ENCODE assay signal across 13 cellular contexts in genomic region chr4:124937993-124938392, GRCh38.
"Had no signal": no experiment of that assay in that cellular context is flagged by ENCODE, and none has a peak within 500 bp of the region (broad histone marks: within the 10 kb centered on the region; RNA-seq: fewer than 3 reads in every experiment).

No MANE protein-coding gene starts in this region.

- H3K36me3 ChIP-seq: adrenal gland, tibial nerve had no signal

- DNase-seq: activated CD8-positive, alpha-beta T cell treated with anti-CD3 and anti-CD28 coated beads for 36 hours; activated effector memory CD4-positive, alpha-beta T cell treated with Interleukin-2 at 50 U/mL for 16 hours; activated T-cell treated with anti-CD3 and anti-CD28 coated beads, Interleukin-2, amount 50 U/mL, for 4 hours; adrenal gland; natural killer cell; posterior cingulate gyrus; retina; stimulated activated CD4-positive, alpha-beta T cell treated with anti-CD3 and anti-CD28 coated beads, Interleukin-2, amount 100 ng/mL, for 48 hours; stimulated activated naive B cell treated with anti-CD40 and anti-IgM and Interleukin-4, amounts not matched to agents 10 μg/mL and 1 μg/mL and 100 μg/mL, for 72 hours; T-helper 1 cell; T1000 had no signal

- H3K27ac ChIP-seq: adrenal gland, tibial nerve had no signal

- ATAC-seq: activated CD8-positive, alpha-beta T cell treated with anti-CD3 and anti-CD28 coated beads for 36 hours; activated T-cell treated with anti-CD3 and anti-CD28 coated beads, Interleukin-2, amount 50 U/mL, for 4 hours; natural killer cell; stimulated activated naive B cell treated with anti-CD40 and anti-IgM and Interleukin-4, amounts not matched to agents 10 μg/mL and 1 μg/mL and 100 μg/mL, for 72 hours had no signal

- H3K4me1 ChIP-seq: adrenal gland had no signal

- H3K27me3 ChIP-seq: adrenal gland, tibial nerve had no signal

- H3K27me3 Mint-ChIP-seq: activated naive CD4-positive, alpha-beta T cell treated with anti-CD3 and anti-CD28 coated beads, Interleukin-2, amount 50 U/mL, for 24 hours; stimulated activated naive B cell treated with anti-CD40 and anti-IgM and Interleukin-4, amounts not matched to agents 10 μg/mL and 1 μg/mL and 100 μg/mL, for 72 hours had no signal

- H3K9me3 Mint-ChIP-seq: activated CD8-positive, alpha-beta T cell treated with anti-CD3 and anti-CD28 coated beads for 36 hours; activated naive CD4-positive, alpha-beta T cell treated with anti-CD3 and anti-CD28 coated beads, Interleukin-2, amount 50 U/mL, for 24 hours; activated T-cell treated with anti-CD3 and anti-CD28 coated beads, Interleukin-2, amount 50 U/mL, for 4 hours; stimulated activated naive B cell treated with anti-CD40 and anti-IgM and Interleukin-4, amounts not matched to agents 10 μg/mL and 1 μg/mL and 100 μg/mL, for 72 hours had no signal

- H3K36me3 Mint-ChIP-seq: activated naive CD4-positive, alpha-beta T cell treated with anti-CD3 and anti-CD28 coated beads, Interleukin-2, amount 50 U/mL, for 24 hours; natural killer cell; stimulated activated naive B cell treated with anti-CD40 and anti-IgM and Interleukin-4, amounts not matched to agents 10 μg/mL and 1 μg/mL and 100 μg/mL, for 72 hours had no signal

- H3K9me3 ChIP-seq: adrenal gland, tibial nerve had no signal

- H3K4me1 Mint-ChIP-seq: activated naive CD4-positive, alpha-beta T cell treated with anti-CD3 and anti-CD28 coated beads, Interleukin-2, amount 50 U/mL, for 24 hours; natural killer cell; stimulated activated naive B cell treated with anti-CD40 and anti-IgM and Interleukin-4, amounts not matched to agents 10 μg/mL and 1 μg/mL and 100 μg/mL, for 72 hours had no signal

- H3K4me3 Mint-ChIP-seq: activated CD8-positive, alpha-beta T cell treated with anti-CD3 and anti-CD28 coated beads for 36 hours; activated naive CD4-positive, alpha-beta T cell treated with anti-CD3 and anti-CD28 coated beads, Interleukin-2, amount 50 U/mL, for 24 hours; activated T-cell treated with anti-CD3 and anti-CD28 coated beads, Interleukin-2, amount 50 U/mL, for 4 hours; natural killer cell; stimulated activated naive B cell treated with anti-CD40 and anti-IgM and Interleukin-4, amounts not matched to agents 10 μg/mL and 1 μg/mL and 100 μg/mL, for 72 hours had no signal

- H3K4me3 ChIP-seq: adrenal gland, tibial nerve had no signal

- H3K27ac Mint-ChIP-seq: activated CD8-positive, alpha-beta T cell treated with anti-CD3 and anti-CD28 coated beads for 36 hours; activated naive CD4-positive, alpha-beta T cell treated with anti-CD3 and anti-CD28 coated beads, Interleukin-2, amount 50 U/mL, for 24 hours; natural killer cell; stimulated activated naive B cell treated with anti-CD40 and anti-IgM and Interleukin-4, amounts not matched to agents 10 μg/mL and 1 μg/mL and 100 μg/mL, for 72 hours had no signal
